Comparison of ENCODE assay signal across 19 cellular contexts in genomic region chr1:7565099-7565750, GRCh38.
A peak's percentile ranks its signal among the peaks of the same experiment; 100 is the strongest.
DNase-seq lines count a peak whose midpoint lies in the region; ATAC-seq and TF ChIP-seq lines count a peak whose summit lies in the region.
"Had no signal": no experiment of that assay in that cellular context is flagged by ENCODE, and none has a peak within 500 bp of the region (broad histone marks: within the 10 kb centered on the region; RNA-seq: fewer than 3 reads in every experiment).

No MANE protein-coding gene starts in this region.

- H3K4me2 ChIP-seq in neuronal stem cell (ENCODE audit: insufficient read depth, low read length, poor library complexity, severe bottlenecking) (no peak overlapping the region), trophoblast cell (ENCODE audit: low read length) (no peak overlapping the region)

- H3K23ac ChIP-seq in neuronal stem cell (ENCODE audit: low read depth, low read length, poor library complexity) (peak overlapping the region; percentile 38), trophoblast cell (ENCODE audit: low read length) (no peak overlapping the region)

- no peaks in the 10 kb centered on the region for H3K36me3 Mint-ChIP-seq in activated CD4-positive, alpha-beta memory T cell treated with anti-CD3 and anti-CD28 coated beads, Interleukin-2, amount 10 ng/mL, durations not matched to agents 7 days and 5 days (ENCODE audit: low read depth)
- H3K36me3 Mint-ChIP-seq: IgD-negative memory B cell had no signal

- H3K14ac ChIP-seq in neuronal stem cell (ENCODE audit: low read length) (no peak overlapping the region), trophoblast cell (ENCODE audit: low read length) (no peak overlapping the region)

- no peaks in the 10 kb centered on the region for H3K9me3 ChIP-seq in left ventricle myocardium inferior (replicated peaks)
- no peaks in the 10 kb centered on the region for H3K9me3 ChIP-seq in WERI-Rb-1 (ENCODE audit: severe bottlenecking)
- H3K9me3 ChIP-seq in neuronal stem cell (replicated peaks in 1 of 2; ENCODE audit: control insufficient read depth in 2 of 2, insufficient read depth in 1 of 2, low read depth in 1 of 2, low read length in 2 of 2): peaks cover 0 to 5% of the 10 kb centered on the region in 2 donors
- no peaks in the 10 kb centered on the region for H3K9me3 ChIP-seq in upper lobe of right lung
- peaks cover 8% of the 10 kb centered on the region for H3K9me3 ChIP-seq in trophoblast cell (ENCODE audit: insufficient read depth, low read depth, low read length)
- H3K9me3 ChIP-seq: BE2C, Caco-2 had no signal

- no peak overlapping the region for H2BK12ac ChIP-seq in neuronal stem cell (ENCODE audit: low read length)
- H2BK12ac ChIP-seq in trophoblast cell (ENCODE audit: low read length): no peak overlapping the region

- H3K9me3 Mint-ChIP-seq in activated CD4-positive, alpha-beta memory T cell treated with anti-CD3 and anti-CD28 coated beads, Interleukin-2, amount 10 ng/mL, durations not matched to agents 7 days and 5 days: no peaks in the 10 kb centered on the region
- H3K9me3 Mint-ChIP-seq: CD4-positive, alpha-beta T cell; HFFc6; IgD-negative memory B cell had no signal

- WGBS in neuronal stem cell (ENCODE audit: extremely low coverage in 2 of 2, insufficient read length in 2 of 2, insufficient replicate concordance in 1 of 2), 2 donors: no CpG with 5 or more reads among the region's 10 CpGs
- no CpG with 5 or more reads among the region's 10 CpGs for WGBS in trophoblast cell (ENCODE audit: extremely low coverage, insufficient coverage, insufficient read length)

- H3K9ac ChIP-seq in neuronal stem cell (ENCODE audit: low read depth, low read length, poor library complexity): no peak overlapping the region
- no peak overlapping the region for H3K9ac ChIP-seq in trophoblast cell (ENCODE audit: low read length)

- POLR2A ChIA-PET in activated CD4-positive, alpha-beta memory T cell treated with anti-CD3 and anti-CD28 coated beads, Interleukin-2, amount 10 ng/mL, durations not matched to agents 7 days and 5 days (lab: Charles Lee): no interaction called here

- peak; percentile 13 for DNase-seq in left cardiac atrium
- DNase-seq in left ventricle myocardium inferior: no peak
- DNase-seq in WERI-Rb-1: no peak
- DNase-seq in neuronal stem cell (ENCODE audit: low spot score): no peak
- peak; percentile 50 for DNase-seq in upper lobe of right lung
- DNase-seq in activated CD4-positive, alpha-beta memory T cell treated with anti-CD3 and anti-CD28 coated beads, Interleukin-2, amount 10 ng/mL, durations not matched to agents 7 days and 5 days: no peak
- DNase-seq in trophoblast cell: no peak
- DNase-seq in NCI-H146 (lab: John Stamatoyannopoulos, UW): no peak
- DNase-seq: ACHN; BE2C; Caco-2; CD4-positive, alpha-beta T cell; GOT3; H7; HFFc6 had no signal

- H3K4me3 ChIP-seq in left ventricle myocardium inferior: no peak overlapping the region
- no peak overlapping the region for H3K4me3 ChIP-seq in WERI-Rb-1 (ENCODE audit: low read depth, low read length)
- no peak overlapping the region for H3K4me3 ChIP-seq in neuronal stem cell (ENCODE audit: low read length in 2 of 2)
- H3K4me3 ChIP-seq in upper lobe of right lung: no peak overlapping the region
- no peak overlapping the region for H3K4me3 ChIP-seq in trophoblast cell (ENCODE audit: low read depth, low read length)

- H3K18ac ChIP-seq in neuronal stem cell (ENCODE audit: low read length) (peak overlapping the region; percentile 34), trophoblast cell (ENCODE audit: low read length) (no peak overlapping the region)

- no peak overlapping the region for H3K4me3 Mint-ChIP-seq in activated CD4-positive, alpha-beta memory T cell treated with anti-CD3 and anti-CD28 coated beads, Interleukin-2, amount 10 ng/mL, durations not matched to agents 7 days and 5 days
- H3K4me3 Mint-ChIP-seq: CD4-positive, alpha-beta T cell; HFFc6; IgD-negative memory B cell had no signal

- H3K27ac ChIP-seq in left ventricle myocardium inferior (replicated peaks) (no peak overlapping the region), WERI-Rb-1 (peak overlapping the region; percentile 74), neuronal stem cell (replicated peaks; ENCODE audit: low read length) (no peak overlapping the region), upper lobe of right lung (no peak overlapping the region), trophoblast cell (ENCODE audit: low read depth, low read length) (no peak overlapping the region)
- H3K27ac ChIP-seq: C4-2B, HL-60 had no signal

- H2AK5ac ChIP-seq in neuronal stem cell (ENCODE audit: low read depth, low read length) (peak overlapping the region; percentile 73), trophoblast cell (ENCODE audit: low read length) (no peak overlapping the region)

- H3K27me3 ChIP-seq in left ventricle myocardium inferior (ENCODE audit: low read depth) (no peaks in the 10 kb centered on the region), WERI-Rb-1 (ENCODE audit: insufficient read depth, low read depth, severe bottlenecking) (no peaks in the 10 kb centered on the region), neuronal stem cell (ENCODE audit: control insufficient read depth in 3 of 3, insufficient read depth in 3 of 3, low read depth in 1 of 3, low read length in 3 of 3) (peaks cover 0 to 8% (median 0%) of the 10 kb centered on the region in 3 experiments), upper lobe of right lung (no peaks in the 10 kb centered on the region), trophoblast cell (ENCODE audit: insufficient read depth, low read length) (no peaks in the 10 kb centered on the region)
- H3K27me3 ChIP-seq: BE2C had no signal

- TF ChIP-seq CTCF in left ventricle myocardium inferior (IDR thresholded peaks at IDR 0.05; ENCODE audit: borderline replicate concordance) (no peak), WERI-Rb-1 (IDR thresholded peaks at IDR 0.05; ENCODE audit: low read depth, low read length) (no peak), upper lobe of right lung (IDR thresholded peaks at IDR 0.05) (no peak)

- no peaks in the 10 kb centered on the region for H3K4me1 ChIP-seq in left ventricle myocardium inferior
- H3K4me1 ChIP-seq in neuronal stem cell (ENCODE audit: control insufficient read depth in 2 of 2, insufficient read depth in 1 of 2, low read depth in 1 of 2, low read length in 2 of 2): peaks cover 0 to 8% of the 10 kb centered on the region in 2 donors
- no peaks in the 10 kb centered on the region for H3K4me1 ChIP-seq in upper lobe of right lung
- no peaks in the 10 kb centered on the region for H3K4me1 ChIP-seq in trophoblast cell (ENCODE audit: control insufficient read depth in 1 of 2, insufficient read depth in 2 of 2, low read length in 2 of 2)
- H3K4me1 ChIP-seq: Caco-2 had no signal

- H2BK15ac ChIP-seq in neuronal stem cell (ENCODE audit: low read length): no peak overlapping the region

- no peaks in the 10 kb centered on the region for H3K27me3 Mint-ChIP-seq in activated CD4-positive, alpha-beta memory T cell treated with anti-CD3 and anti-CD28 coated beads, Interleukin-2, amount 10 ng/mL, durations not matched to agents 7 days and 5 days
- H3K27me3 Mint-ChIP-seq: CD4-positive, alpha-beta T cell; IgD-negative memory B cell had no signal

- H3K79me1 ChIP-seq in neuronal stem cell (ENCODE audit: low read depth, low read length) (no peaks in the 10 kb centered on the region), trophoblast cell (ENCODE audit: low read length) (no peaks in the 10 kb centered on the region)

- H3K4ac ChIP-seq in neuronal stem cell (ENCODE audit: low read length): no peak overlapping the region
- H3K4ac ChIP-seq in trophoblast cell (ENCODE audit: low read depth, low read length): no peak overlapping the region

- intact Hi-C loops in left cardiac atrium (cut with DNase I): no loop called here
- intact Hi-C loops in left ventricle myocardium inferior (cut with micrococcal nuclease): no loop called here
- intact Hi-C loops in upper lobe of right lung (cut with DNase I): no loop called here

- H4K91ac ChIP-seq in neuronal stem cell (ENCODE audit: low read depth, low read length, poor library complexity) (no peak overlapping the region), trophoblast cell (ENCODE audit: low read depth, low read length) (no peak overlapping the region)

- H4K8ac ChIP-seq in neuronal stem cell (ENCODE audit: low read depth, low read length): no peak overlapping the region
- no peak overlapping the region for H4K8ac ChIP-seq in trophoblast cell (ENCODE audit: low read depth, low read length)

- H2BK5ac ChIP-seq in neuronal stem cell (ENCODE audit: low read length) (no peak overlapping the region), trophoblast cell (ENCODE audit: low read depth, low read length, poor library complexity) (no peak overlapping the region)

- H3K4me1 Mint-ChIP-seq in activated CD4-positive, alpha-beta memory T cell treated with anti-CD3 and anti-CD28 coated beads, Interleukin-2, amount 10 ng/mL, durations not matched to agents 7 days and 5 days: no peaks in the 10 kb centered on the region
- H3K4me1 Mint-ChIP-seq: IgD-negative memory B cell had no signal

- ATAC-seq in left cardiac atrium: no peak
- peak; percentile 4 for ATAC-seq in upper lobe of right lung
- ATAC-seq: HCT116 had no signal

- H3K79me2 ChIP-seq in trophoblast cell (ENCODE audit: control insufficient read depth, insufficient read depth, low read length, poor library complexity): no peaks in the 10 kb centered on the region

- H2BK120ac ChIP-seq in neuronal stem cell (ENCODE audit: low read depth, low read length) (no peak overlapping the region), trophoblast cell (ENCODE audit: insufficient read depth, low read length, poor library complexity) (no peak overlapping the region)

- H2AFZ ChIP-seq in neuronal stem cell (ENCODE audit: low read length) (no peak overlapping the region), trophoblast cell (ENCODE audit: insufficient read depth, low read length, poor library complexity) (no peak overlapping the region)

- no peak overlapping the region for H4K12ac ChIP-seq in trophoblast cell (ENCODE audit: low read depth, low read length)

- CTCF ChIA-PET in activated CD4-positive, alpha-beta memory T cell treated with anti-CD3 and anti-CD28 coated beads, Interleukin-2, amount 10 ng/mL, durations not matched to agents 7 days and 5 days (lab: Charles Lee): no interaction called here

- no peak overlapping the region for H3K27ac Mint-ChIP-seq in activated CD4-positive, alpha-beta memory T cell treated with anti-CD3 and anti-CD28 coated beads, Interleukin-2, amount 10 ng/mL, durations not matched to agents 7 days and 5 days
- H3K27ac Mint-ChIP-seq: CD4-positive, alpha-beta T cell; HFFc6; IgD-negative memory B cell had no signal

- H3K36me3 ChIP-seq in left ventricle myocardium inferior (no peaks in the 10 kb centered on the region), WERI-Rb-1 (no peaks in the 10 kb centered on the region), neuronal stem cell (replicated peaks in 1 of 2; ENCODE audit: control insufficient read depth in 2 of 2, insufficient read depth in 2 of 2, low read length in 2 of 2) (no peaks in the 10 kb centered on the region), upper lobe of right lung (no peaks in the 10 kb centered on the region), trophoblast cell (ENCODE audit: control insufficient read depth in 1 of 2, insufficient read depth in 2 of 2, low read length in 2 of 2) (no peaks in the 10 kb centered on the region)
- H3K36me3 ChIP-seq: BE2C had no signal

Comparison
In these comparisons a context has a peak if more than half of its experiments do, and no peak if none do; other contexts are left out.
1. DNase-seq: peak in left cardiac atrium (single experiment) and upper lobe of right lung (single experiment); none in left ventricle myocardium inferior (single experiment), WERI-Rb-1 (single experiment), neuronal stem cell (single experiment), activated CD4-positive, alpha-beta memory T cell treated with anti-CD3 and anti-CD28 coated beads, Interleukin-2, amount 10 ng/mL, durations not matched to agents 7 days and 5 days (single experiment), trophoblast cell (0 of 2) and NCI-H146 (single experiment).